Comparison of ENCODE assay signal across 8 cellular contexts in genomic region chr20:43914697-43915208, GRCh38. TPM values are rescaled to one million over a fixed set of nuclear protein-coding genes. Genes with fewer than 3 reads are reported as not detected.
DNase-seq lines count a peak whose midpoint lies in the region; ATAC-seq, FAIRE-seq and TF ChIP-seq lines count a peak whose summit lies in the region.

TOX2 (plus strand) TSS chr20:43914852; CDS start chr20:43914892, 40 bp downstream.

- peak within 1 kb of the TSS; percentile 66 for H3K27ac ChIP-seq in PC-9
- H3K27ac ChIP-seq in right cardiac atrium (ENCODE audit: low read length): no peak within 1 kb of the TSS
- peak within 1 kb of the TSS in 1 of 2 donors; percentile 47 for H3K27ac ChIP-seq in small intestine (ENCODE audit: low read depth in 1 of 2, low read length in 1 of 2)

- WGBS in right cardiac atrium: 1% methylated on average over 79 of the region's 79 CpGs
- 1 to 2% (median 1%) methylated on average over 12 to 79 of the region's 79 CpGs for WGBS in small intestine, 3 donors

- H3K9me3 Mint-ChIP-seq in activated naive CD4-positive, alpha-beta T cell treated with anti-CD3 and anti-CD28 coated beads, Interleukin-2, amount 10 ng/mL, durations not matched to agents 7 days and 5 days: peaks cover 17% of the 10 kb centered on the region

- H3K27ac Mint-ChIP-seq in activated naive CD4-positive, alpha-beta T cell treated with anti-CD3 and anti-CD28 coated beads, Interleukin-2, amount 10 ng/mL, durations not matched to agents 7 days and 5 days: peak within 1 kb of the TSS; percentile 15

- H3K4me2 ChIP-seq in PC-9: peak within 1 kb of the TSS; percentile 73

- peaks cover 8% of the 10 kb centered on the region for H3K36me3 Mint-ChIP-seq in activated naive CD4-positive, alpha-beta T cell treated with anti-CD3 and anti-CD28 coated beads, Interleukin-2, amount 10 ng/mL, durations not matched to agents 7 days and 5 days

- H3F3A ChIP-seq in PC-9 (ENCODE audit: insufficient read depth, low read depth): peaks cover 59% of the 10 kb centered on the region

- peak in 1 of 2 experiments; percentile 64 for DNase-seq in PC-9
- peak; percentile 67 for DNase-seq in activated naive CD4-positive, alpha-beta T cell treated with anti-CD3 and anti-CD28 coated beads, Interleukin-2, amount 10 ng/mL, durations not matched to agents 7 days and 5 days
- DNase-seq in right cardiac atrium: peak in 2 of 3 donors; percentile 23 to 72
- no peak for DNase-seq in small intestine
- DNase-seq in anterior cingulate cortex (lab: John Stamatoyannopoulos, UW): no peak
- no peak for DNase-seq in dedifferentiated amniotic fluid mesenchymal stem cell (ENCODE audit: extremely low spot score)

- peak within 1 kb of the TSS; percentile 82 for H3K4me3 ChIP-seq in PC-9
- H3K4me3 ChIP-seq in right cardiac atrium (ENCODE audit: low read length): peak within 1 kb of the TSS; percentile 43
- peak within 1 kb of the TSS; percentile 49 to 56 for H3K4me3 ChIP-seq in small intestine (ENCODE audit: low read depth in 1 of 2, low read length in 2 of 2)

- H2AFZ ChIP-seq in PC-9: peak within 1 kb of the TSS; percentile 74

- peak within 1 kb of the TSS; percentile 73 for H3K4me3 Mint-ChIP-seq in activated naive CD4-positive, alpha-beta T cell treated with anti-CD3 and anti-CD28 coated beads, Interleukin-2, amount 10 ng/mL, durations not matched to agents 7 days and 5 days

- BruUV-seq in PC-9 (replicated peaks; lab: Mats Ljungman, UMichigan): no TSS peak

- peaks cover 25% of the 10 kb centered on the region for H4K20me1 ChIP-seq in PC-9 (ENCODE audit: insufficient read depth)

- POLR2A ChIA-PET in PC-9 (lab: Charles Lee; ENCODE audit: unreplicated experiment): no interaction called here

- H3K4me1 Mint-ChIP-seq in activated naive CD4-positive, alpha-beta T cell treated with anti-CD3 and anti-CD28 coated beads, Interleukin-2, amount 10 ng/mL, durations not matched to agents 7 days and 5 days: peaks cover 19% of the 10 kb centered on the region

- no peak for FAIRE-seq in small intestine (lab: Jason Lieb, UNC)

- intact Hi-C loops in PC-9 (cut with micrococcal nuclease; ENCODE audit: unreplicated experiment) (no loop called here), right cardiac atrium (cut with DNase I) (no loop called here)

- H3K27me3 ChIP-seq in PC-9 (ENCODE audit: insufficient read depth, low read depth) (no peaks in the 10 kb centered on the region), right cardiac atrium (ENCODE audit: control insufficient read depth, insufficient read depth) (no peaks in the 10 kb centered on the region), small intestine (ENCODE audit: control insufficient read depth in 2 of 2, insufficient read depth in 2 of 2, low read length in 2 of 2) (peaks cover 2 to 5% of the 10 kb centered on the region in 2 donors)

- peaks cover 77% of the 10 kb centered on the region for H3K27me3 Mint-ChIP-seq in activated naive CD4-positive, alpha-beta T cell treated with anti-CD3 and anti-CD28 coated beads, Interleukin-2, amount 10 ng/mL, durations not matched to agents 7 days and 5 days

- TF ChIP-seq CTCF in PC-9 (conservative IDR thresholded peaks at IDR 0.05): no peak

- H3K4me1 ChIP-seq in PC-9 (replicated peaks; ENCODE audit: insufficient read depth) (peaks cover 46% of the 10 kb centered on the region), right cardiac atrium (ENCODE audit: control insufficient read depth, insufficient read depth, low read length) (no peaks in the 10 kb centered on the region), small intestine (ENCODE audit: control insufficient read depth in 2 of 2, insufficient read depth in 1 of 2, low read depth in 1 of 2, low read length in 1 of 2) (no peaks in the 10 kb centered on the region)

- CTCF ChIA-PET in PC-9 (lab: Charles Lee): no interaction called here
- CTCF ChIA-PET in activated naive CD4-positive, alpha-beta T cell treated with anti-CD3 and anti-CD28 coated beads, Interleukin-2, amount 10 ng/mL, durations not matched to agents 7 days and 5 days (lab: Charles Lee): no interaction called here

- H3K9me3 ChIP-seq in PC-9 (ENCODE audit: insufficient read depth, low read depth): peaks cover 11% of the 10 kb centered on the region
- H3K9me3 ChIP-seq in right cardiac atrium (ENCODE audit: control insufficient read depth, low read length): no peaks in the 10 kb centered on the region
- no peaks in the 10 kb centered on the region for H3K9me3 ChIP-seq in small intestine (ENCODE audit: control insufficient read depth, low read depth)

- peak; percentile 62 for ATAC-seq in GM18498 (IDR thresholded peaks at IDR 0.05; ENCODE audit: unreplicated experiment)
- ATAC-seq in HG02884 (IDR thresholded peaks at IDR 0.05; ENCODE audit: unreplicated experiment): peak; percentile 33
- peak; percentile 48 to 63 for ATAC-seq in right cardiac atrium

- no peaks in the 10 kb centered on the region for H3K9me2 ChIP-seq in PC-9 (ENCODE audit: insufficient read depth)

- H3K79me2 ChIP-seq in PC-9 (ENCODE audit: low read depth): peaks cover 49% of the 10 kb centered on the region

- H3K36me3 ChIP-seq in PC-9 (ENCODE audit: low read depth): peaks cover 10% of the 10 kb centered on the region; the same call in 1 of the 2 replicates
- no peaks in the 10 kb centered on the region for H3K36me3 ChIP-seq in small intestine (ENCODE audit: control insufficient read depth in 2 of 2, insufficient read depth in 2 of 2, low read length in 2 of 2)

RNA-seq across cellular contexts. Expression of gene TOX2, which starts in this region (rescaled TPM):
- total RNA-seq in PC-9 (2021) (24.0 and 30.1 TPM in 2 replicates), right cardiac atrium (1 to 10 TPM in 3 of 4 donors, under 1 TPM in 1; 0.99 to 3.0 (median 1.3) TPM)
- polyA plus RNA-seq in right cardiac atrium (1.9 TPM), small intestine (10 to 100 TPM in 1 of 3 donors, 1 to 10 TPM in 1, not detected in 1; 3.0 to 10.6 TPM)

Comparison
In these comparisons a context has a peak if more than half of its experiments do, and no peak if none do; other contexts are left out.
1. DNase-seq: peak in activated naive CD4-positive, alpha-beta T cell treated with anti-CD3 and anti-CD28 coated beads, Interleukin-2, amount 10 ng/mL, durations not matched to agents 7 days and 5 days (single experiment) and right cardiac atrium (2 of 3); none in small intestine (single experiment), anterior cingulate cortex (0 of 58) and dedifferentiated amniotic fluid mesenchymal stem cell (single experiment).
2. Peak in every context shown above with its lines, with median percentiles within 50 percentile points of each other: ATAC-seq and H3K4me3 ChIP-seq.